ENCODE assay signal across 21 cellular contexts in genomic region chr2:158716921-158717320, GRCh38.
DNase-seq lines count a peak whose midpoint lies in the region; ATAC-seq and TF ChIP-seq lines count a peak whose summit lies in the region.
"Had no signal": no experiment of that assay in that cellular context is flagged by ENCODE, and none has a peak within 500 bp of the region (broad histone marks: within the 10 kb centered on the region; RNA-seq: fewer than 3 reads in every experiment).

No MANE protein-coding gene starts in this region.

- H3K27me3 ChIP-seq in iPS-15b (ENCODE audit: control insufficient read depth, insufficient read depth, low read length) (no peaks in the 10 kb centered on the region), upper lobe of left lung (no peaks in the 10 kb centered on the region)
- H3K27me3 ChIP-seq: tibial artery had no signal

- WGBS in upper lobe of left lung, 2 donors, result 71 to 89% methylated on average over 10 of the region's 10 CpGs

- H3K27me3 Mint-ChIP-seq in endothelial cell (ENCODE audit: unreplicated experiment) (no peaks in the 10 kb centered on the region), osteocyte (ENCODE audit: unreplicated experiment) (no peaks in the 10 kb centered on the region)
- peaks cover 5% of the 10 kb centered on the region for H3K27me3 Mint-ChIP-seq in activated naive CD8-positive, alpha-beta T cell treated with anti-CD3 and anti-CD28 coated beads for 36 hours

- TF ChIP-seq CTCF in endothelial cell (IDR thresholded peaks at IDR 0.05; ENCODE audit: unreplicated experiment) (no peak), osteocyte (IDR thresholded peaks at IDR 0.05) (no peak), upper lobe of left lung (IDR thresholded peaks at IDR 0.05) (no peak)

- H3K36me3 ChIP-seq in iPS-15b (ENCODE audit: control insufficient read depth, insufficient read depth, low read length) (no peaks in the 10 kb centered on the region), upper lobe of left lung (no peaks in the 10 kb centered on the region)
- H3K36me3 ChIP-seq: tibial artery had no signal

- H3K9me3 ChIP-seq in iPS-15b (ENCODE audit: control insufficient read depth, insufficient read depth, low read length), result no peaks in the 10 kb centered on the region
- H3K9me3 ChIP-seq in upper lobe of left lung, result no peaks in the 10 kb centered on the region

- H3K36me3 Mint-ChIP-seq in endothelial cell (ENCODE audit: low read depth, unreplicated experiment) (peaks cover 6% of the 10 kb centered on the region), osteocyte (ENCODE audit: unreplicated experiment) (peaks cover 4% of the 10 kb centered on the region)
- H3K36me3 Mint-ChIP-seq in activated naive CD8-positive, alpha-beta T cell treated with anti-CD3 and anti-CD28 coated beads for 36 hours, result no peaks in the 10 kb centered on the region
- H3K36me3 Mint-ChIP-seq in activated naive CD4-positive, alpha-beta T cell treated with anti-CD3 and anti-CD28 coated beads, Interleukin-2, amount 50 U/mL, for 72 hours, result peaks cover 12 to 13% of the 10 kb centered on the region in 2 donors
- H3K36me3 Mint-ChIP-seq: brain; stimulated activated effector memory CD8-positive, alpha-beta T cell treated with anti-CD3 and anti-CD28 coated beads, Interleukin-12 subunit alpha, Interleukin-12 subunit beta, amount 100 ng/mL, for 72 hours had no signal

- peak overlapping the region; percentile 25 to 79 (median 65) for H3K27ac ChIP-seq in upper lobe of left lung
- H3K27ac ChIP-seq: tibial artery had no signal

- TF ChIP-seq EP300 in upper lobe of left lung (IDR thresholded peaks at IDR 0.05), result no peak

- peaks cover 5% of the 10 kb centered on the region for H3K9me3 Mint-ChIP-seq in endothelial cell (ENCODE audit: unreplicated experiment)
- H3K9me3 Mint-ChIP-seq in osteocyte (ENCODE audit: unreplicated experiment), result peaks cover 13% of the 10 kb centered on the region
- H3K9me3 Mint-ChIP-seq in activated naive CD8-positive, alpha-beta T cell treated with anti-CD3 and anti-CD28 coated beads for 36 hours, result peaks cover 11% of the 10 kb centered on the region
- H3K9me3 Mint-ChIP-seq in activated naive CD4-positive, alpha-beta T cell treated with anti-CD3 and anti-CD28 coated beads, Interleukin-2, amount 50 U/mL, for 72 hours, result peaks cover 11 to 13% of the 10 kb centered on the region in 2 donors

- no peak for TF ChIP-seq POLR2A in upper lobe of left lung (IDR thresholded peaks at IDR 0.05)

- H3K4me3 ChIP-seq in iPS-15b (ENCODE audit: low read depth, low read length), result no peak overlapping the region
- no peak overlapping the region for H3K4me3 ChIP-seq in upper lobe of left lung
- H3K4me3 ChIP-seq: tibial artery had no signal

- no peak for DNase-seq in endothelial cell (ENCODE audit: low spot score)
- peak; percentile 82 for DNase-seq in osteocyte (ENCODE audit: extremely low spot score, unreplicated experiment)
- peak in 1 of 2 donors; percentile 63 for DNase-seq in upper lobe of left lung
- DNase-seq in activated CD8-positive, alpha-beta memory T cell treated with anti-CD3 and anti-CD28 coated beads, Interleukin-2, amount 50 U/mL, for 4 hours, result no peak
- DNase-seq in activated naive CD8-positive, alpha-beta T cell treated with anti-CD3 and anti-CD28 coated beads for 36 hours, result no peak
- no peak for DNase-seq in activated naive CD4-positive, alpha-beta T cell treated with anti-CD3 and anti-CD28 coated beads, Interleukin-2, amount 50 U/mL, for 72 hours (ENCODE audit: low spot score in 2 of 2)
- DNase-seq: CD4-positive, alpha-beta T cell; cortex of kidney; GDM1; HFFc6; hypothalamus; MM.1S; NCI-H1436 treated with DMSO at 0.1 percent for 48 hours; NCI-H524; retina; tibial artery had no signal

- peak overlapping the region; percentile 17 for H3K9ac ChIP-seq in iPS-15b (ENCODE audit: low read depth, low read length)

- H3K4me3 Mint-ChIP-seq in endothelial cell (ENCODE audit: unreplicated experiment) (no peak overlapping the region), osteocyte (ENCODE audit: unreplicated experiment) (no peak overlapping the region)
- no peak overlapping the region for H3K4me3 Mint-ChIP-seq in activated naive CD8-positive, alpha-beta T cell treated with anti-CD3 and anti-CD28 coated beads for 36 hours
- H3K4me3 Mint-ChIP-seq: brain; CD4-positive, alpha-beta T cell; HFFc6; IgD-negative memory B cell; stimulated activated effector memory CD8-positive, alpha-beta T cell treated with anti-CD3 and anti-CD28 coated beads, Interleukin-12 subunit alpha, Interleukin-12 subunit beta, amount 100 ng/mL, for 72 hours had no signal

- peaks cover 56% of the 10 kb centered on the region for H3K4me1 Mint-ChIP-seq in endothelial cell (ENCODE audit: unreplicated experiment)
- H3K4me1 Mint-ChIP-seq in osteocyte (ENCODE audit: unreplicated experiment), result peaks cover 7% of the 10 kb centered on the region
- no peaks in the 10 kb centered on the region for H3K4me1 Mint-ChIP-seq in activated naive CD8-positive, alpha-beta T cell treated with anti-CD3 and anti-CD28 coated beads for 36 hours
- H3K4me1 Mint-ChIP-seq: IgD-negative memory B cell; stimulated activated effector memory CD8-positive, alpha-beta T cell treated with anti-CD3 and anti-CD28 coated beads, Interleukin-12 subunit alpha, Interleukin-12 subunit beta, amount 100 ng/mL, for 72 hours had no signal

- ATAC-seq in upper lobe of left lung (ENCODE audit: low FRiP score in 2 of 2) (no peak), HG03097 (IDR thresholded peaks at IDR 0.05; ENCODE audit: low FRiP score, unreplicated experiment) (no peak)
- no peak for ATAC-seq in activated naive CD4-positive, alpha-beta T cell treated with anti-CD3 and anti-CD28 coated beads, Interleukin-2, amount 50 U/mL, for 72 hours
- ATAC-seq: stimulated activated effector memory CD8-positive, alpha-beta T cell treated with anti-CD3 and anti-CD28 coated beads, Interleukin-12 subunit alpha, Interleukin-12 subunit beta, amount 100 ng/mL, for 72 hours had no signal

- H3K27ac Mint-ChIP-seq in endothelial cell (ENCODE audit: unreplicated experiment) (peak overlapping the region; percentile 97), osteocyte (ENCODE audit: unreplicated experiment) (no peak overlapping the region)
- H3K27ac Mint-ChIP-seq in activated naive CD8-positive, alpha-beta T cell treated with anti-CD3 and anti-CD28 coated beads for 36 hours, result no peak overlapping the region
- no peak overlapping the region for H3K27ac Mint-ChIP-seq in activated naive CD4-positive, alpha-beta T cell treated with anti-CD3 and anti-CD28 coated beads, Interleukin-2, amount 50 U/mL, for 72 hours
- H3K27ac Mint-ChIP-seq: CD4-positive, alpha-beta T cell; HFFc6; IgD-negative memory B cell; stimulated activated effector memory CD8-positive, alpha-beta T cell treated with anti-CD3 and anti-CD28 coated beads, Interleukin-12 subunit alpha, Interleukin-12 subunit beta, amount 100 ng/mL, for 72 hours had no signal

- H3K4me1 ChIP-seq in iPS-15b (ENCODE audit: control insufficient read depth, insufficient read depth, low read length), result no peaks in the 10 kb centered on the region
- peaks cover 0 to 18% (median 9%) of the 10 kb centered on the region in 4 donors for H3K4me1 ChIP-seq in upper lobe of left lung
